In genomic region chr2:216081487-216082387, GRCh38 we compare ENCODE assay signal across 8 cellular contexts. TPM values are rescaled to one million over a fixed set of nuclear protein-coding genes. Genes with fewer than 3 reads are reported as not detected.
DNase-seq lines count a peak whose midpoint lies in the region; TF ChIP-seq lines count a peak whose summit lies in the region.

PECR (minus strand) TSS chr2:216081809; CDS start chr2:216081741, 68 bp downstream.
TMEM169 (plus strand) TSS chr2:216081919; CDS start chr2:216095964, 14,045 bp downstream.

- peak; percentile 85 for DNase-seq in Caco-2
- DNase-seq in GM20000 (ENCODE audit: low spot score), result peak; percentile 91
- peak; percentile 85 for DNase-seq in HPDE6-E6E7 (ENCODE audit: extremely low spot score)
- peak; percentile 78 for DNase-seq in activated T-cell treated with anti-CD3 and anti-CD28 coated beads for 48 hours (ENCODE audit: low read depth)
- peak; percentile 83 for DNase-seq in stimulated activated CD8-positive, alpha-beta memory T cell treated with anti-CD3 and anti-CD28 coated beads, Interleukin-4, amount 100 ng/mL, for 48 hours

- peaks cover 6% of the 10 kb centered on the region for H3K4me1 Mint-ChIP-seq in Caco-2 (ENCODE audit: low read depth, unreplicated experiment)

- H3K9ac ChIP-seq in OCI-LY1 (ENCODE audit: low read length) (peak within 1 kb of the TSS; percentile 61), mucosa of stomach (ENCODE audit: low read length) (peak within 1 kb of the TSS; percentile 63)

- WGBS in esophagus, 2 donors, result 1% methylated on average over 54 to 60 of the region's 60 CpGs

- H3K4me1 ChIP-seq in Caco-2 (peaks cover 14% of the 10 kb centered on the region), OCI-LY1 (ENCODE audit: insufficient read depth, low read length, severe bottlenecking) (peaks cover 19% of the 10 kb centered on the region), esophagus (ENCODE audit: control insufficient read depth in 2 of 2, insufficient read depth in 2 of 2, low read length in 1 of 2) (peaks cover 0 to 4% of the 10 kb centered on the region in 2 donors), mucosa of stomach (ENCODE audit: control insufficient read depth, insufficient read depth, low read length) (peaks cover 4% of the 10 kb centered on the region)

- H3K79me2 ChIP-seq in OCI-LY1 (ENCODE audit: insufficient read depth, low read length), result no peaks in the 10 kb centered on the region

- H3K27ac Mint-ChIP-seq in Caco-2 (ENCODE audit: unreplicated experiment), result peak within 1 kb of the TSS; percentile 42

- intact Hi-C loops in Caco-2 (cut with micrococcal nuclease; ENCODE audit: unreplicated experiment), result loop anchor here (1.0 kb wide), 2 partner anchors 28 to 33 kb away; partner anchors contain the start of gene XRCC5

- H3K36me3 ChIP-seq in Caco-2 (ENCODE audit: control insufficient read depth, insufficient read depth, low read length), result no peaks in the 10 kb centered on the region
- no peaks in the 10 kb centered on the region for H3K36me3 ChIP-seq in OCI-LY1 (ENCODE audit: insufficient read depth, low read length)
- H3K36me3 ChIP-seq in esophagus (ENCODE audit: control insufficient read depth in 2 of 2, insufficient read depth in 2 of 2, low read length in 1 of 2), result no peaks in the 10 kb centered on the region
- no peaks in the 10 kb centered on the region for H3K36me3 ChIP-seq in mucosa of stomach (ENCODE audit: control insufficient read depth, insufficient read depth, low read length)

- H3K9me3 Mint-ChIP-seq in Caco-2 (ENCODE audit: unreplicated experiment), result no peaks in the 10 kb centered on the region

- peak within 1 kb of the TSS; percentile 86 for H3K4me3 Mint-ChIP-seq in Caco-2 (ENCODE audit: unreplicated experiment)

- no peaks in the 10 kb centered on the region for H3F3A ChIP-seq in OCI-LY1 (ENCODE audit: insufficient read depth, low read length)

- no peaks in the 10 kb centered on the region for H3K9me2 ChIP-seq in OCI-LY1 (ENCODE audit: low read depth, low read length)

- TF ChIP-seq CTCF in Caco-2 (IDR thresholded peaks at IDR 0.05; ENCODE audit: insufficient read depth in 1 of 2, low read depth in 1 of 2, low read length in 1 of 2, severe bottlenecking in 1 of 2, unreplicated experiment in 1 of 2) (no peak), GM20000 (IDR thresholded peaks at IDR 0.05; ENCODE audit: extremely low read depth, missing control alignments) (no peak), OCI-LY1 (IDR thresholded peaks at IDR 0.05; ENCODE audit: low read length) (no peak)

- no peaks in the 10 kb centered on the region for H3K9me3 ChIP-seq in Caco-2
- H3K9me3 ChIP-seq in OCI-LY1 (ENCODE audit: low read length), result no peaks in the 10 kb centered on the region
- no peaks in the 10 kb centered on the region for H3K9me3 ChIP-seq in esophagus (ENCODE audit: control insufficient read depth in 2 of 2, insufficient read depth in 1 of 2, low read depth in 1 of 2, low read length in 1 of 2)
- H3K9me3 ChIP-seq in mucosa of stomach (ENCODE audit: control insufficient read depth, low read length), result no peaks in the 10 kb centered on the region

- H3K4me2 ChIP-seq in OCI-LY1 (ENCODE audit: low read length), result peak within 1 kb of the TSS; percentile 78

- TSS peak; percentile 75 for BruUV-seq in Caco-2 (replicated peaks; lab: Mats Ljungman, UMichigan)

- POLR2A ChIA-PET in Caco-2 (lab: Charles Lee), result interaction anchor here (1.0 to 1.1 kb wide), 4 partner anchors 22 to 33 kb away, joined by 3 to 4 read pairs (median 4); partner anchors contain the start of gene XRCC5

- H4K20me1 ChIP-seq in OCI-LY1 (ENCODE audit: insufficient read depth, low read length), result no peaks in the 10 kb centered on the region

- CTCF ChIA-PET in Caco-2 (lab: Charles Lee), result interaction anchor here (0.6 to 1.0 kb wide), 6 partner anchors 18 to 732 kb away, joined by 3 to 5 read pairs (median 3); no protein-coding TSS in a partner anchor

- H3K27me3 Mint-ChIP-seq in Caco-2 (ENCODE audit: insufficient read depth, unreplicated experiment), result no peaks in the 10 kb centered on the region

- H2AFZ ChIP-seq in OCI-LY1 (ENCODE audit: low read length), result no peak within 1 kb of the TSS

- H3K27me3 ChIP-seq in Caco-2 (replicated peaks; ENCODE audit: control insufficient read depth, insufficient read depth, low read length), result no peaks in the 10 kb centered on the region
- H3K27me3 ChIP-seq in OCI-LY1 (ENCODE audit: insufficient read depth, low read length), result no peaks in the 10 kb centered on the region
- no peaks in the 10 kb centered on the region for H3K27me3 ChIP-seq in esophagus (ENCODE audit: control insufficient read depth in 1 of 2, insufficient read depth in 2 of 2, low read length in 2 of 2)
- peaks cover 6% of the 10 kb centered on the region for H3K27me3 ChIP-seq in mucosa of stomach (ENCODE audit: control insufficient read depth, insufficient read depth, low read length)

- H3K36me3 Mint-ChIP-seq in Caco-2 (ENCODE audit: insufficient read depth, unreplicated experiment), result no peaks in the 10 kb centered on the region

- H3K4me3 ChIP-seq in Caco-2 (ENCODE audit: low read depth, low read length) (peak within 1 kb of the TSS; percentile 98), OCI-LY1 (ENCODE audit: low read depth, low read length, poor library complexity, severe bottlenecking) (peak within 1 kb of the TSS; percentile 59), esophagus (ENCODE audit: low read depth in 1 of 2, low read length in 2 of 2) (peak within 1 kb of the TSS; percentile 69 to 81), mucosa of stomach (ENCODE audit: low read length) (peak within 1 kb of the TSS; percentile 67)

- H3K27ac ChIP-seq in OCI-LY1 (ENCODE audit: low read depth, low read length, poor library complexity, severe bottlenecking), result no peak within 1 kb of the TSS
- peak within 1 kb of the TSS in 1 of 2 donors; percentile 54 for H3K27ac ChIP-seq in esophagus (ENCODE audit: low read depth in 2 of 2, low read length in 1 of 2)

RNA-seq across cellular contexts. Expression of gene PECR, which starts in this region (rescaled TPM):
- total RNA-seq in Caco-2 (2022), result 29.1 and 42.0 TPM in 2 replicates
- polyA plus RNA-seq in esophagus, result 1 to 10 TPM; 2.5 to 3.6 TPM

RNA-seq across cellular contexts. Expression of gene TMEM169, which starts in this region (rescaled TPM):
- total RNA-seq in Caco-2 (2022), result 1.1 and 1.3 TPM in 2 replicates
- under 1 TPM; 0.04 to 0.07 TPM for polyA plus RNA-seq in esophagus
